ENCODE assay signal across 9 cellular contexts in the genomic region with DNA sequence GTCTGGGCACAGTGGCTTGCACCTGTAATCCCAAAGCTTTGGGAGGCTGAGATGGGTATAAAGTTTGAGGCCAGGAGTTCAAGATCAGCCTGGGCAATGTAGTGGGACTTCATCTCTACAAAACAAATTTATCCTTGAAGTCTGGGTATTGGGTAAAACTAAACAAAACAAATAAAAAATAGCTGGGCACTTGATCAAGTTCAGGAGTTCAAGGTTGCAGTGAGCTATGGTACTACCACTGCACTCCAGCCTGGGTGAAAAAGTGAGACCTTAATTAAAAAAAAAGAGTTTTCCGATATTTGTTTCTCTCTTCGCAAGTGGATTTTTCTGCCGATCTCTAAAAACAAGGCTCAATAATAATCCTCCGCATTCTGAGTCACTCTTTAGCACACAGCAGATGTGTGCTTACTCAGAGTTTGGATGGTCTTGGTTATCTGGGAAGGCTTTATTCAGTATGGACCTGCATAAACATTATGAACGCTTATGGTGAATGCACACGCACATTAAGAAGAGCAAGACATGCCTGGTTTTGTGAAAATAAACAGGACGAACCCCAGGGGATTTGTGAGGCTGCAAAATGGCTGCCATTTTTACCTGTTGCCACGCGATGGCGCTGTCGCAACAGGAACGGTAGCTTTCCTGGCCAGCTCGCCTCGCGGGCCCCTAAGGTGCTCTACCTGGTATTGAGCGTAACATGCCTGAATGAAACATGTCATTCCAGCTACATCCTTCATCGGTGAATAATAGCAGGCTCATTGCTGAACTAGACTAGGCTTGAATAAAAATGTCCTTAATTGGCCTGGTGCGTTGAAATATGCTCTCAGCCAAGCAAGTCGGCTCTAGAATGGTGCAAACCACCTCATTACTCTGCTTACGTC. TPM values are rescaled to one million over a fixed set of nuclear protein-coding genes. Genes with fewer than 3 reads are reported as not detected.
DNase-seq lines count a peak whose midpoint lies in the region; ATAC-seq, FAIRE-seq and TF ChIP-seq lines count a peak whose summit lies in the region.
"Had no signal": no experiment of that assay in that cellular context is flagged by ENCODE, and none has a peak within 500 bp of the region (broad histone marks: within the 10 kb centered on the region; RNA-seq: fewer than 3 reads in every experiment).

No MANE protein-coding gene starts in this region.

- H3K9me3 ChIP-seq in Karpas-422 (ENCODE audit: low read length) (no peaks in the 10 kb centered on the region), pancreas (no peaks in the 10 kb centered on the region), vagina (no peaks in the 10 kb centered on the region)

- H4K20me1 ChIP-seq in Karpas-422 (ENCODE audit: insufficient read depth, low read depth, low read length): no peaks in the 10 kb centered on the region

- H2AFZ ChIP-seq in Karpas-422 (ENCODE audit: low read length): no peak overlapping the region

- H3K9ac ChIP-seq in Karpas-422 (ENCODE audit: low read length): no peak overlapping the region

- no peaks in the 10 kb centered on the region for H3K4me1 ChIP-seq in Karpas-422 (ENCODE audit: low read length)
- H3K4me1 ChIP-seq in pancreas: peaks cover 0 to 3% (median 0%) of the 10 kb centered on the region in 3 donors
- H3K4me1 ChIP-seq in vagina: no peaks in the 10 kb centered on the region

- H3K4me3 ChIP-seq in Karpas-422 (ENCODE audit: low read length) (no peak overlapping the region), pancreas (peak overlapping the region in 1 of 4 donors; percentile 6), vagina (peak overlapping the region in 1 of 2 donors; percentile 23)

- no peaks in the 10 kb centered on the region for H3K9me2 ChIP-seq in Karpas-422 (replicated peaks; ENCODE audit: insufficient read depth, low read length)

- 12 to 13% methylated on average over 20 of the region's 20 CpGs for WGBS in pancreas, 2 donors

- TF ChIP-seq POLR2A in vagina (IDR thresholded peaks at IDR 0.05): no peak

- DNase-seq in Daoy (ENCODE audit: low read depth): peak; percentile 71
- DNase-seq in Karpas-422: peak; percentile 84
- peak; percentile 46 for DNase-seq in RKO (ENCODE audit: low spot score)
- peak; percentile 79 for DNase-seq in activated effector memory CD4-positive, alpha-beta T cell treated with anti-CD3 and anti-CD28 coated beads, Interleukin-2, amount 50 U/mL, for 16 hours
- peak; percentile 27 for DNase-seq in foreskin melanocyte
- DNase-seq in pancreas: peak; percentile 31 to 86 (median 66)
- DNase-seq in vagina (ENCODE audit: extremely low spot score in 2 of 2): no peak

- H3K27ac ChIP-seq in Karpas-422 (ENCODE audit: low read length): no peak overlapping the region
- H3K27ac ChIP-seq in pancreas: no peak overlapping the region
- no peak overlapping the region for H3K27ac ChIP-seq in vagina

- H3K27me3 ChIP-seq in Karpas-422 (ENCODE audit: low read length): no peaks in the 10 kb centered on the region
- H3K27me3 ChIP-seq in pancreas: peaks cover 0 to 14% (median 0%) of the 10 kb centered on the region in 4 donors
- H3K27me3 ChIP-seq in vagina: no peaks in the 10 kb centered on the region

- H3K79me2 ChIP-seq in Karpas-422 (ENCODE audit: low read length): no peaks in the 10 kb centered on the region

- intact Hi-C loops in pancreas (cut with DNase I) (no loop called here), vagina (cut with DNase I) (loop anchor here (10.0 kb wide), 1 partner anchor 383 kb away; no protein-coding TSS in a partner anchor)

- H3K36me3 ChIP-seq in Karpas-422 (ENCODE audit: insufficient read depth, low read length) (no peaks in the 10 kb centered on the region), pancreas (no peaks in the 10 kb centered on the region), vagina (no peaks in the 10 kb centered on the region)

- ATAC-seq in GM21528 (IDR thresholded peaks at IDR 0.05; ENCODE audit: low FRiP score, unreplicated experiment) (peak; percentile 88), pancreas (peak; percentile 89 to 98 (median 96))

- FAIRE-seq in pancreas (lab: Jason Lieb, UNC): no peak

- no peak overlapping the region for H3K4me2 ChIP-seq in Karpas-422 (ENCODE audit: low read depth, low read length, poor library complexity, severe bottlenecking)

- TF ChIP-seq CTCF in pancreas (IDR thresholded peaks at IDR 0.05) (peak; percentile 85 to 94 (median 86)), vagina (IDR thresholded peaks at IDR 0.05) (peak; percentile 70 to 77 (median 75))

RNA-seq across cellular contexts. Expression of gene OPN5, which starts 6.0 kb away (rescaled TPM):
- total RNA-seq in Daoy (2014; rRNA removed; shearing (Covaris generic)): 0.06 TPM in 1 of 2 replicates, not detected in the other
- total RNA-seq in Karpas-422 (2014; rRNA removed; shearing (Covaris generic); ENCODE audit: low replicate concordance): not detected in 2 replicates
- not detected for total RNA-seq in pancreas
- not detected for polyA plus RNA-seq in pancreas
- total RNA-seq in vagina: not detected
- total RNA-seq: glomerular endothelial cell had no signal

Comparison
In these comparisons a context has a peak if more than half of its experiments do, and no peak if none do; other contexts are left out.
1. DNase-seq: peak in Daoy (single experiment), Karpas-422 (single experiment), RKO (single experiment), activated effector memory CD4-positive, alpha-beta T cell treated with anti-CD3 and anti-CD28 coated beads, Interleukin-2, amount 50 U/mL, for 16 hours (single experiment), foreskin melanocyte (single experiment) and pancreas (6 of 6); none in vagina (0 of 2).